In genomic region chr18:49548266-49548665, GRCh38 we compare ENCODE assay signal across 17 cellular contexts. TPM values are rescaled to one million over a fixed set of nuclear protein-coding genes. Genes with fewer than 3 reads are reported as not detected.
DNase-seq lines count a peak whose midpoint lies in the region; TF ChIP-seq lines count a peak whose summit lies in the region.
"Had no signal": no experiment of that assay in that cellular context is flagged by ENCODE, and none has a peak within 500 bp of the region (broad histone marks: within the 10 kb centered on the region; RNA-seq: fewer than 3 reads in every experiment).

No MANE protein-coding gene starts in this region.

- H3K27me3 Mint-ChIP-seq in activated naive CD4-positive, alpha-beta T cell treated with anti-CD3 and anti-CD28 coated beads, Interleukin-2, amount 10 ng/mL, durations not matched to agents 7 days and 5 days = peaks cover 16% of the 10 kb centered on the region
- H3K27me3 Mint-ChIP-seq in glutamatergic neuron (ENCODE audit: unreplicated experiment) = no peaks in the 10 kb centered on the region

- no peaks in the 10 kb centered on the region for H3K4me1 Mint-ChIP-seq in activated naive CD4-positive, alpha-beta T cell treated with anti-CD3 and anti-CD28 coated beads, Interleukin-2, amount 10 ng/mL, durations not matched to agents 7 days and 5 days
- no peaks in the 10 kb centered on the region for H3K4me1 Mint-ChIP-seq in glutamatergic neuron (ENCODE audit: low read depth, unreplicated experiment)
- H3K4me1 Mint-ChIP-seq: B cell, naive B cell had no signal

- H3K4me3 ChIP-seq in AG10803 (ENCODE audit: low read length) = no peak overlapping the region
- H3K4me3 ChIP-seq: gastroesophageal sphincter, right atrium auricular region had no signal

- no peak overlapping the region for H3K4me3 Mint-ChIP-seq in activated naive CD4-positive, alpha-beta T cell treated with anti-CD3 and anti-CD28 coated beads, Interleukin-2, amount 10 ng/mL, durations not matched to agents 7 days and 5 days
- H3K4me3 Mint-ChIP-seq in glutamatergic neuron (ENCODE audit: unreplicated experiment) = no peak overlapping the region
- H3K4me3 Mint-ChIP-seq: B cell, naive B cell had no signal

- peak; percentile 24 for DNase-seq in AG10803 (ENCODE audit: low read depth)
- peak; percentile 5 for DNase-seq in HK-2 (ENCODE audit: unreplicated experiment)
- DNase-seq in amniotic epithelial cell (ENCODE audit: low read depth) = peak; percentile 94
- DNase-seq in islet precursor cell = peak; percentile 84
- no peak for DNase-seq in activated naive CD4-positive, alpha-beta T cell treated with anti-CD3 and anti-CD28 coated beads, Interleukin-2, amount 10 ng/mL, durations not matched to agents 7 days and 5 days
- DNase-seq in AG08396 (ENCODE audit: low spot score) = no peak
- no peak for DNase-seq in NCI-H2107 (lab: John Stamatoyannopoulos, UW)
- DNase-seq in glutamatergic neuron = no peak
- DNase-seq: activated CD4-positive, alpha-beta T cell treated with anti-CD3 and anti-CD28 coated beads for 1 hour; H7; naive B cell; NCI-H2029; stimulated activated naive CD4-positive, alpha-beta T cell; SW 1271 had no signal

- H3K36me3 Mint-ChIP-seq in activated naive CD4-positive, alpha-beta T cell treated with anti-CD3 and anti-CD28 coated beads, Interleukin-2, amount 10 ng/mL, durations not matched to agents 7 days and 5 days = no peaks in the 10 kb centered on the region
- no peaks in the 10 kb centered on the region for H3K36me3 Mint-ChIP-seq in glutamatergic neuron (ENCODE audit: unreplicated experiment)

- H3K27ac Mint-ChIP-seq in activated naive CD4-positive, alpha-beta T cell treated with anti-CD3 and anti-CD28 coated beads, Interleukin-2, amount 10 ng/mL, durations not matched to agents 7 days and 5 days = no peak overlapping the region
- H3K27ac Mint-ChIP-seq in glutamatergic neuron (ENCODE audit: unreplicated experiment) = no peak overlapping the region
- H3K27ac Mint-ChIP-seq: B cell, naive B cell had no signal

- no peaks in the 10 kb centered on the region for H3K9me3 Mint-ChIP-seq in activated naive CD4-positive, alpha-beta T cell treated with anti-CD3 and anti-CD28 coated beads, Interleukin-2, amount 10 ng/mL, durations not matched to agents 7 days and 5 days
- H3K9me3 Mint-ChIP-seq in glutamatergic neuron (ENCODE audit: unreplicated experiment) = no peaks in the 10 kb centered on the region

- CTCF ChIA-PET in activated naive CD4-positive, alpha-beta T cell treated with anti-CD3 and anti-CD28 coated beads, Interleukin-2, amount 10 ng/mL, durations not matched to agents 7 days and 5 days (lab: Charles Lee) = no interaction called here

- no peak for TF ChIP-seq CTCF in AG10803 (conservative IDR thresholded peaks at IDR 0.05; ENCODE audit: low read length)
- no peak for TF ChIP-seq CTCF in glutamatergic neuron (IDR thresholded peaks at IDR 0.05; ENCODE audit: partially characterized antibody, unreplicated experiment)

RNA-seq across cellular contexts. Expression of gene LIPG, which starts 13.6 kb away (rescaled TPM):
- total RNA-seq in glutamatergic neuron (ENCODE audit: unreplicated experiment) = 10.2 TPM
- total RNA-seq: B cell had no signal

RNA-seq across cellular contexts. Expression of gene RPL17, which starts 56.0 kb away (rescaled TPM):
- total RNA-seq in glutamatergic neuron (ENCODE audit: unreplicated experiment) = 990 TPM

Comparison
In these comparisons a context has a peak if more than half of its experiments do, and no peak if none do; other contexts are left out.
1. DNase-seq: peak in AG10803 (single experiment), HK-2 (single experiment), amniotic epithelial cell (single experiment) and islet precursor cell (single experiment); none in activated naive CD4-positive, alpha-beta T cell treated with anti-CD3 and anti-CD28 coated beads, Interleukin-2, amount 10 ng/mL, durations not matched to agents 7 days and 5 days (single experiment), AG08396 (single experiment), NCI-H2107 (single experiment) and glutamatergic neuron (single experiment).